23 cellular contexts compared by ENCODE assay signal in genomic region chr14:71722885-71723284, GRCh38.
A peak's percentile ranks its signal among the peaks of the same experiment; 100 is the strongest.
DNase-seq lines count a peak whose midpoint lies in the region; ATAC-seq, FAIRE-seq and TF ChIP-seq lines count a peak whose summit lies in the region.
"Had no signal": no experiment of that assay in that cellular context is flagged by ENCODE, and none has a peak within 500 bp of the region (broad histone marks: within the 10 kb centered on the region; RNA-seq: fewer than 3 reads in every experiment).

No MANE protein-coding gene starts in this region.

- H3K9ac ChIP-seq in liver (ENCODE audit: low read depth in 1 of 2, low read length in 2 of 2) (no peak overlapping the region), HepG2 (ENCODE audit: insufficient read depth, low read depth, low read length) (no peak overlapping the region)
- H3K9ac ChIP-seq: GM23248 had no signal

- H3K9me3 ChIP-seq in liver (ENCODE audit: control insufficient read depth in 4 of 4, low read length in 3 of 4) = no peaks in the 10 kb centered on the region
- no peaks in the 10 kb centered on the region for H3K9me3 ChIP-seq in HepG2 (ENCODE audit: low read length)
- H3K9me3 ChIP-seq in osteoblast (ENCODE audit: low read depth, low read length) = no peaks in the 10 kb centered on the region
- H3K9me3 ChIP-seq: Peyer's patch, SJCRH30 had no signal

- H2AFZ ChIP-seq in HepG2 (ENCODE audit: low read length) = no peak overlapping the region
- no peak overlapping the region for H2AFZ ChIP-seq in osteoblast (ENCODE audit: low read length)
- H2AFZ ChIP-seq: GM23248 had no signal

- no peak for DNase-seq in HepG2 (ENCODE audit: low spot score)
- no peak for DNase-seq in left colon
- DNase-seq in osteoblast (ENCODE audit: insufficient read length, low spot score, missing footprints) = no peak
- DNase-seq in Calu3 = no peak
- DNase-seq in CD1c-positive myeloid dendritic cell (ENCODE audit: extremely low spot score) = no peak
- DNase-seq: CD4-positive, alpha-beta memory T cell; COR-L47; GM23248; H7; NCI-H1105 treated with DMSO at 0.1 percent for 48 hours; NCI-H1694; NCI-H2081; NCI-H226; NCI-H510A; NCI-H69; OCI-M1; Peyer's patch; SJCRH30 had no signal

- no peak overlapping the region for H3K27ac Mint-ChIP-seq in Calu3 (ENCODE audit: unreplicated experiment)
- H3K27ac Mint-ChIP-seq: CD4-positive, alpha-beta memory T cell had no signal

- H3K4me3 ChIP-seq in liver (ENCODE audit: low read depth in 1 of 3, low read length in 3 of 3) (no peak overlapping the region), HepG2 (replicated peaks in 1 of 3; ENCODE audit: insufficient read depth in 1 of 3, low read depth in 2 of 3, low read length in 3 of 3) (no peak overlapping the region), osteoblast (ENCODE audit: insufficient read depth, low read length) (no peak overlapping the region)
- H3K4me3 ChIP-seq: GM23248, Peyer's patch, SJCRH30 had no signal

- CTCF ChIA-PET in HepG2 (lab: Yijun Ruan, JAX; ENCODE audit: low intra/inter-chr PET ratio, low total read pairs) (no interaction called here), Calu3 (lab: Charles Lee) (no interaction called here)

- H3K4me1 ChIP-seq in liver (ENCODE audit: control insufficient read depth in 4 of 4, insufficient read depth in 4 of 4, low read length in 3 of 4) = peaks cover 0 to 15% (median 6%) of the 10 kb centered on the region in 4 donors
- H3K4me1 ChIP-seq in HepG2 (ENCODE audit: insufficient read depth, low read length) = no peaks in the 10 kb centered on the region
- H3K4me1 ChIP-seq in osteoblast (ENCODE audit: insufficient read depth, low read length) = peaks cover 33% of the 10 kb centered on the region
- H3K4me1 ChIP-seq: Peyer's patch had no signal

- TF ChIP-seq POLR2A in HepG2 (IDR thresholded peaks at IDR 0.05; ENCODE audit: insufficient read depth in 1 of 2, low read depth in 2 of 2, low read length in 2 of 2) = no peak

- H3K36me3 ChIP-seq in liver (ENCODE audit: control insufficient read depth in 4 of 4, insufficient read depth in 3 of 4, low read depth in 1 of 4, low read length in 3 of 4) = peaks cover 1 to 18% (median 11%) of the 10 kb centered on the region in 4 donors
- peaks cover 4 to 23% of the 10 kb centered on the region in 2 experiments; a peak in 3 of 5 replicates for H3K36me3 ChIP-seq in HepG2 (replicated peaks in 1 of 2; ENCODE audit: control insufficient read depth in 1 of 2, insufficient read depth in 2 of 2, low read length in 2 of 2)
- peaks cover 57% of the 10 kb centered on the region for H3K36me3 ChIP-seq in osteoblast (ENCODE audit: insufficient read depth, low read length)
- H3K36me3 ChIP-seq: SJCRH30 had no signal

- POLR2A ChIA-PET in HepG2 (lab: Yijun Ruan, JAX) = no interaction called here

- H3K27me3 Mint-ChIP-seq in Calu3 (ENCODE audit: unreplicated experiment) = no peaks in the 10 kb centered on the region
- H3K27me3 Mint-ChIP-seq: CD4-positive, alpha-beta memory T cell had no signal

- 49% methylated on average over 6 of the region's 6 CpGs for WGBS in liver
- 96% methylated on average over 6 of the region's 6 CpGs for WGBS in HepG2 (ENCODE audit: low lambda C conversion rate)

- TF ChIP-seq EP300 in HepG2 (IDR thresholded peaks at IDR 0.05; ENCODE audit: low read depth in 2 of 2, low read length in 2 of 2) (no peak), HepG2 (CRISPR knock-in tag; IDR thresholded peaks at IDR 0.05; ENCODE audit: borderline replicate concordance) (no peak)

- H3K36me3 Mint-ChIP-seq in Calu3 (ENCODE audit: insufficient read depth, unreplicated experiment) = no peaks in the 10 kb centered on the region

- ATAC-seq in HepG2 (no peak), left colon (peak; percentile 38), GM18498 (IDR thresholded peaks at IDR 0.05; ENCODE audit: unreplicated experiment) (no peak), HG03432 (IDR thresholded peaks at IDR 0.05; ENCODE audit: unreplicated experiment) (no peak)
- ATAC-seq: SK-N-SH treated with all-trans-retinoic acid at 6 μM for 48 hours had no signal

- H3K4me3 Mint-ChIP-seq in Calu3 (ENCODE audit: low read depth, unreplicated experiment) = no peak overlapping the region
- H3K4me3 Mint-ChIP-seq: CD4-positive, alpha-beta memory T cell had no signal

- H3K4me1 Mint-ChIP-seq in Calu3 (ENCODE audit: low read depth, unreplicated experiment) = no peaks in the 10 kb centered on the region

- no peak for TF ChIP-seq CTCF in liver (IDR thresholded peaks at IDR 0.05; ENCODE audit: low read depth, low read length, missing input control)
- no peak for TF ChIP-seq CTCF in HepG2 (CRISPR knock-in tag; IDR thresholded peaks at IDR 0.05)
- no peak for TF ChIP-seq CTCF in osteoblast (IDR thresholded peaks at IDR 0.05; ENCODE audit: extremely low read depth, low read depth, low read length)
- TF ChIP-seq CTCF in Calu3 (IDR thresholded peaks at IDR 0.05; ENCODE audit: unreplicated experiment) = no peak

- TF ChIP-seq RAD21 in liver (IDR thresholded peaks at IDR 0.05) = peak in 1 of 2 donors; percentile 11
- no peak for TF ChIP-seq RAD21 in HepG2 (CRISPR knock-in tag; IDR thresholded peaks at IDR 0.05)

- no peaks in the 10 kb centered on the region for H3K9me3 Mint-ChIP-seq in Calu3 (ENCODE audit: low read depth, unreplicated experiment)

- no peak for FAIRE-seq in HepG2 (lab: Jason Lieb, UNC)
- FAIRE-seq: G401.6 had no signal

- H3K27ac ChIP-seq in liver (ENCODE audit: low read depth in 1 of 2, low read length in 2 of 2) (no peak overlapping the region), HepG2 (ENCODE audit: extremely low read length, insufficient read depth, low read length) (no peak overlapping the region), osteoblast (ENCODE audit: low read depth, low read length) (peak overlapping the region; percentile 13)
- H3K27ac ChIP-seq: GM23248, Peyer's patch, SJCRH30 had no signal

- in situ Hi-C loops in HepG2 (cut with HindIII; ENCODE audit: extremely low pct_ligation_motif_present, low pct_unique_long_range_greater_than_20kb) = loop anchor here (10.0 kb wide), 1 partner anchor 132 kb away; no protein-coding TSS in a partner anchor

- no peaks in the 10 kb centered on the region for H3K27me3 ChIP-seq in liver (ENCODE audit: control insufficient read depth in 4 of 4, insufficient read depth in 4 of 4, low read length in 3 of 4)
- H3K27me3 ChIP-seq in HepG2 (ENCODE audit: control insufficient read depth in 1 of 2, insufficient read depth in 2 of 2, low read length in 2 of 2) = no peaks in the 10 kb centered on the region
- H3K27me3 ChIP-seq in osteoblast (ENCODE audit: insufficient read depth, low read length) = no peaks in the 10 kb centered on the region
- H3K27me3 ChIP-seq: Peyer's patch, SJCRH30 had no signal

- H4K20me1 ChIP-seq in HepG2 (ENCODE audit: insufficient read depth, low read length) (no peaks in the 10 kb centered on the region), osteoblast (ENCODE audit: insufficient read depth, low read length) (peaks cover 3% of the 10 kb centered on the region)

- H3K79me2 ChIP-seq in HepG2 (ENCODE audit: insufficient read depth, low read length) = no peaks in the 10 kb centered on the region
- peaks cover 70% of the 10 kb centered on the region for H3K79me2 ChIP-seq in osteoblast (ENCODE audit: insufficient read depth, low read length)

- H3K4me2 ChIP-seq in HepG2 (ENCODE audit: low read depth, low read length) (no peak overlapping the region), osteoblast (ENCODE audit: insufficient read depth, low read length) (no peak overlapping the region)

- BruUV-seq in HepG2 (replicated peaks; lab: Mats Ljungman, UMichigan) (no TSS peak), Calu3 (replicated peaks; lab: Mats Ljungman, UMichigan) (no TSS peak)

- intact Hi-C loops in HepG2 (cut with micrococcal nuclease; ENCODE audit: unreplicated experiment) (loop anchor here (5.0 kb wide), 1 partner anchor 134 kb away; no protein-coding TSS in a partner anchor), left colon (cut with DNase I, micrococcal nuclease) (no loop called here), Calu3 (cut with micrococcal nuclease; ENCODE audit: unreplicated experiment) (loop anchor here (10.0 kb wide), 2 partner anchors 398 to 572 kb away; partner anchors contain the start of gene SIPA1L1)

TF ChIP-seq in liver, 16 proteins besides CTCF, POLR2A, EP300 and RAD21:
- no peak for TF ChIP-seq EGR1 (IDR thresholded peaks at IDR 0.05; ENCODE audit: low read depth in 2 of 2)
- TF ChIP-seq RXRA (IDR thresholded peaks at IDR 0.05) = peak; percentile 42 to 71
- peak; percentile 43 to 60 for TF ChIP-seq HNF4A (conservative IDR thresholded peaks at IDR 0.05)
- TF ChIP-seq NR2F2 (IDR thresholded peaks at IDR 0.05) = no peak
- no peak for TF ChIP-seq JUND (IDR thresholded peaks at IDR 0.05)
- peak; percentile 34 for TF ChIP-seq YY1 (IDR thresholded peaks at IDR 0.05)
- TF ChIP-seq SP1 (IDR thresholded peaks at IDR 0.05) = peak; percentile 51
- peak in 1 of 2 donors; percentile 12 for TF ChIP-seq GABPA (IDR thresholded peaks at IDR 0.05 in 1 of 2, conservative IDR thresholded peaks at IDR 0.05 in 1 of 2)
- no peak for TF ChIP-seq TAF1 (conservative IDR thresholded peaks at IDR 0.05)
- no peak for TF ChIP-seq FOXA1 (IDR thresholded peaks at IDR 0.05)

TF ChIP-seq in HepG2, 621 proteins besides CTCF, POLR2A, EP300 and RAD21:
- TF ChIP-seq MTF2 (CRISPR knock-in tag; IDR thresholded peaks at IDR 0.05; ENCODE audit: borderline replicate concordance) = no peak
- TF ChIP-seq SMAD3 (CRISPR knock-in tag; IDR thresholded peaks at IDR 0.05) = no peak
- no peak for TF ChIP-seq FOXP1 (IDR thresholded peaks at IDR 0.05)
- TF ChIP-seq FOXP1 (CRISPR knock-in tag; IDR thresholded peaks at IDR 0.05) = no peak
- no peak for TF ChIP-seq ZNF430 (CRISPR knock-in tag; IDR thresholded peaks at IDR 0.05)

Comparison
In these comparisons a context has a peak if more than half of its experiments do, and no peak if none do; other contexts are left out.
1. intact Hi-C loops: an anchor here in HepG2 (5.0 kb wide) and Calu3 (10.0 kb wide); none called in left colon.